ENCODE assay signal across 35 cellular contexts in genomic region chr11:120995184-120995583, GRCh38.
"Had no signal": no experiment of that assay in that cellular context is flagged by ENCODE, and none has a peak within 500 bp of the region (broad histone marks: within the 10 kb centered on the region; RNA-seq: fewer than 3 reads in every experiment).

No MANE protein-coding gene starts in this region.

- H3K9ac ChIP-seq: KMS-11 had no signal

- DNase-seq: Karpas-422, Kasumi-1, KBM-7, KG1, MG63, MM.1S, MV-4-11, NCI-H1048, NCI-H1092, NCI-H1092 treated with DMSO at 0.1 percent for 48 hours, NCI-H1105, NCI-H1105 treated with DMSO at 0.1 percent for 48 hours, NCI-H1417, NCI-H1417 treated with DMSO at 0.1 percent for 48 hours, NCI-H1436, NCI-H1436 treated with DMSO at 0.1 percent for 48 hours, NCI-H146, NCI-H1694, NCI-H1694 treated with DMSO at 0.1 percent for 48 hours, NCI-H187, NCI-H187 treated with DMSO at 0.1 percent for 48 hours, NCI-H1930, NCI-H2029, NCI-H2029 treated with DMSO at 0.1 percent for 48 hours, NCI-H2081, NCI-H2081 treated with DMSO at 0.1 percent for 48 hours, NCI-H2107, NCI-H2171, NCI-H2171 treated with DMSO at 0.1 percent for 48 hours, NCI-H2227 treated with DMSO at 0.1 percent for 48 hours, NCI-H226, NCI-H345, NCI-H446, NCI-H446 treated with DMSO at 0.1 percent for 48 hours had no signal

- H3K27ac ChIP-seq: KMS-11 had no signal

- H3K36me3 ChIP-seq: MG63 had no signal

- H3K4me3 ChIP-seq: MG63 had no signal

- H3K9me3 ChIP-seq: MG63 had no signal

- H3K4me2 ChIP-seq: KMS-11 had no signal
